Comparison of ENCODE assay signal across 15 cellular contexts in genomic region chr15:45644437-45644836, GRCh38. TPM values are rescaled to one million over a fixed set of nuclear protein-coding genes. Genes with fewer than 3 reads are reported as not detected.
DNase-seq lines count a peak whose midpoint lies in the region; ATAC-seq lines count a peak whose summit lies in the region.
"Had no signal": no experiment of that assay in that cellular context is flagged by ENCODE, and none has a peak within 500 bp of the region (broad histone marks: within the 10 kb centered on the region; RNA-seq: fewer than 3 reads in every experiment).

No MANE protein-coding gene starts in this region.

- peaks cover 75% of the 10 kb centered on the region for H3K4me1 Mint-ChIP-seq in activated T-cell treated with anti-CD3 and anti-CD28 coated beads, Interleukin-2, amount 50 U/mL, for 4 hours (ENCODE audit: low read depth)
- H3K4me1 Mint-ChIP-seq in activated T-helper 1 cell treated with anti-CD3 and anti-CD28 coated beads, Interleukin-12 subunit alpha, Interleukin-12 subunit beta, Interleukin-2, Interleukin-4 antibody, amounts not matched to agents 30 ng/mL and 10 ng/mL and 1 ng/mL, durations not matched to agents 14 hours and 24 hours and 36 hours (ENCODE audit: low read depth), result peaks cover 76% of the 10 kb centered on the region
- peaks cover 76% of the 10 kb centered on the region for H3K4me1 Mint-ChIP-seq in stimulated activated naive CD8-positive, alpha-beta T cell treated with anti-CD3 and anti-CD28 coated beads, Interleukin-15, amount 100 ng/mL, for 72 hours

- H3K4me3 Mint-ChIP-seq in activated T-cell treated with anti-CD3 and anti-CD28 coated beads, Interleukin-2, amount 50 U/mL, for 4 hours, result no peak overlapping the region
- H3K4me3 Mint-ChIP-seq in activated T-helper 1 cell treated with anti-CD3 and anti-CD28 coated beads, Interleukin-12 subunit alpha, Interleukin-12 subunit beta, Interleukin-2, Interleukin-4 antibody, amounts not matched to agents 30 ng/mL and 10 ng/mL and 1 ng/mL, durations not matched to agents 14 hours and 24 hours and 36 hours, result peak overlapping the region; percentile 6
- H3K4me3 Mint-ChIP-seq in stimulated activated naive CD8-positive, alpha-beta T cell treated with anti-CD3 and anti-CD28 coated beads, Interleukin-15, amount 100 ng/mL, for 72 hours, result peak overlapping the region; percentile 25 to 33

- peak; percentile 41 to 46 for ATAC-seq in activated T-cell treated with anti-CD3 and anti-CD28 coated beads, Interleukin-2, amount 50 U/mL, for 4 hours
- peak; percentile 41 for ATAC-seq in stimulated activated naive CD8-positive, alpha-beta T cell treated with anti-CD3 and anti-CD28 coated beads, Interleukin-15, amount 100 ng/mL, for 72 hours
- ATAC-seq in HG03432 (IDR thresholded peaks at IDR 0.05; ENCODE audit: unreplicated experiment), result no peak
- ATAC-seq in HG03025 (IDR thresholded peaks at IDR 0.05; ENCODE audit: low FRiP score, unreplicated experiment), result no peak
- ATAC-seq in GM19351 (IDR thresholded peaks at IDR 0.05; ENCODE audit: unreplicated experiment), result no peak
- ATAC-seq: gastroesophageal sphincter, left ventricle myocardium superior had no signal

- no peaks in the 10 kb centered on the region for H3K9me3 Mint-ChIP-seq in activated T-cell treated with anti-CD3 and anti-CD28 coated beads, Interleukin-2, amount 50 U/mL, for 4 hours
- H3K9me3 Mint-ChIP-seq in activated T-helper 1 cell treated with anti-CD3 and anti-CD28 coated beads, Interleukin-12 subunit alpha, Interleukin-12 subunit beta, Interleukin-2, Interleukin-4 antibody, amounts not matched to agents 30 ng/mL and 10 ng/mL and 1 ng/mL, durations not matched to agents 14 hours and 24 hours and 36 hours, result no peaks in the 10 kb centered on the region
- H3K9me3 Mint-ChIP-seq in stimulated activated naive CD8-positive, alpha-beta T cell treated with anti-CD3 and anti-CD28 coated beads, Interleukin-15, amount 100 ng/mL, for 72 hours, result peaks cover 1 to 5% of the 10 kb centered on the region in 2 donors

- intact Hi-C loops in activated T-helper 1 cell treated with anti-CD3 and anti-CD28 coated beads, Interleukin-12 subunit alpha, Interleukin-12 subunit beta, Interleukin-2, Interleukin-4 antibody, amounts not matched to agents 30 ng/mL and 10 ng/mL and 1 ng/mL, durations not matched to agents 14 hours and 24 hours and 36 hours (cut with micrococcal nuclease), result no loop called here

- DNase-seq in activated T-cell treated with anti-CD3 and anti-CD28 coated beads, Interleukin-2, amount 50 U/mL, for 4 hours, result no peak
- DNase-seq in activated T-cell treated with anti-CD3 and anti-CD28 coated beads, Interleukin-2, amount 50 U/mL, for 48 hours, result no peak
- DNase-seq in activated T-helper 1 cell treated with anti-CD3 and anti-CD28 coated beads, Interleukin-12 subunit alpha, Interleukin-12 subunit beta, Interleukin-2, Interleukin-4 antibody, amounts not matched to agents 30 ng/mL and 10 ng/mL and 1 ng/mL, durations not matched to agents 14 hours and 24 hours and 36 hours (ENCODE audit: low spot score), result no peak
- peak; percentile 32 for DNase-seq in kidney tubule cell (ENCODE audit: low spot score)
- DNase-seq in stimulated activated naive CD8-positive, alpha-beta T cell treated with anti-CD3 and anti-CD28 coated beads, Interleukin-15, amount 100 ng/mL, for 72 hours, result no peak
- DNase-seq: GOT3, left ventricle myocardium superior, NCI-H1105 treated with DMSO at 0.1 percent for 48 hours, NCI-H2171, Peyer's patch, posterior cingulate gyrus had no signal

- H3K27ac Mint-ChIP-seq in activated T-helper 1 cell treated with anti-CD3 and anti-CD28 coated beads, Interleukin-12 subunit alpha, Interleukin-12 subunit beta, Interleukin-2, Interleukin-4 antibody, amounts not matched to agents 30 ng/mL and 10 ng/mL and 1 ng/mL, durations not matched to agents 14 hours and 24 hours and 36 hours, result peak overlapping the region; percentile 70
- H3K27ac Mint-ChIP-seq in stimulated activated naive CD8-positive, alpha-beta T cell treated with anti-CD3 and anti-CD28 coated beads, Interleukin-15, amount 100 ng/mL, for 72 hours, result peak overlapping the region; percentile 31 to 59

- H3K27me3 Mint-ChIP-seq in activated T-cell treated with anti-CD3 and anti-CD28 coated beads, Interleukin-2, amount 50 U/mL, for 4 hours (ENCODE audit: low read depth), result no peaks in the 10 kb centered on the region
- H3K27me3 Mint-ChIP-seq in activated T-helper 1 cell treated with anti-CD3 and anti-CD28 coated beads, Interleukin-12 subunit alpha, Interleukin-12 subunit beta, Interleukin-2, Interleukin-4 antibody, amounts not matched to agents 30 ng/mL and 10 ng/mL and 1 ng/mL, durations not matched to agents 14 hours and 24 hours and 36 hours (ENCODE audit: insufficient read depth), result no peaks in the 10 kb centered on the region
- H3K27me3 Mint-ChIP-seq in stimulated activated naive CD8-positive, alpha-beta T cell treated with anti-CD3 and anti-CD28 coated beads, Interleukin-15, amount 100 ng/mL, for 72 hours, result no peaks in the 10 kb centered on the region

- H3K36me3 Mint-ChIP-seq in activated T-cell treated with anti-CD3 and anti-CD28 coated beads, Interleukin-2, amount 50 U/mL, for 4 hours (ENCODE audit: insufficient read depth), result peaks cover 18% of the 10 kb centered on the region
- H3K36me3 Mint-ChIP-seq in activated T-helper 1 cell treated with anti-CD3 and anti-CD28 coated beads, Interleukin-12 subunit alpha, Interleukin-12 subunit beta, Interleukin-2, Interleukin-4 antibody, amounts not matched to agents 30 ng/mL and 10 ng/mL and 1 ng/mL, durations not matched to agents 14 hours and 24 hours and 36 hours (ENCODE audit: low read depth), result peaks cover 46% of the 10 kb centered on the region

RNA-seq across cellular contexts. Expression of gene SQOR, which starts 9.6 kb away (rescaled TPM):
- total RNA-seq in activated T-cell treated with anti-CD3 and anti-CD28 coated beads, Interleukin-2, amount 50 U/mL, for 4 hours, result 10 to 100 TPM; 34.4 to 58.4 (median 39.4) TPM
- 96.0 and 100 TPM in 2 replicates for total RNA-seq in activated T-helper 1 cell treated with anti-CD3 and anti-CD28 coated beads, Interleukin-12 subunit alpha, Interleukin-12 subunit beta, Interleukin-2, Interleukin-4 antibody, amounts not matched to agents 30 ng/mL and 10 ng/mL and 1 ng/mL, durations not matched to agents 14 hours and 24 hours and 36 hours

RNA-seq across cellular contexts. Expression of gene BLOC1S6, which starts 57.3 kb away (rescaled TPM):
- total RNA-seq in activated T-cell treated with anti-CD3 and anti-CD28 coated beads, Interleukin-2, amount 50 U/mL, for 4 hours, result 10 to 100 TPM; 49.6 to 58.2 (median 49.9) TPM
- total RNA-seq in activated T-helper 1 cell treated with anti-CD3 and anti-CD28 coated beads, Interleukin-12 subunit alpha, Interleukin-12 subunit beta, Interleukin-2, Interleukin-4 antibody, amounts not matched to agents 30 ng/mL and 10 ng/mL and 1 ng/mL, durations not matched to agents 14 hours and 24 hours and 36 hours, result 50.6 TPM in 2 replicates

Comparison
In these comparisons a context has a peak if more than half of its experiments do, and no peak if none do; other contexts are left out.
1. ATAC-seq: peak in activated T-cell treated with anti-CD3 and anti-CD28 coated beads, Interleukin-2, amount 50 U/mL, for 4 hours (2 of 2) and stimulated activated naive CD8-positive, alpha-beta T cell treated with anti-CD3 and anti-CD28 coated beads, Interleukin-15, amount 100 ng/mL, for 72 hours (single experiment); none in HG03432 (single experiment), HG03025 (single experiment) and GM19351 (single experiment).